ENCODE assay signal across 8 cellular contexts in genomic region chr21:32727728-32728454, GRCh38. TPM values are rescaled to one million over a fixed set of nuclear protein-coding genes. Genes with fewer than 3 reads are reported as not detected.
A peak's percentile ranks its signal among the peaks of the same experiment; 100 is the strongest.
DNase-seq lines count a peak whose midpoint lies in the region; ATAC-seq, FAIRE-seq and TF ChIP-seq lines count a peak whose summit lies in the region.

TSS of gene SYNJ1 (minus strand) at chr21:32728013. CDS start at chr21:32726895, 1,118 bp downstream.

- intact Hi-C loops in breast epithelium (cut with DNase I; ENCODE audit: low total_unique reads) = no loop called here

- H3K9me3 ChIP-seq in WERI-Rb-1 (ENCODE audit: severe bottlenecking) = no peaks in the 10 kb centered on the region
- no peaks in the 10 kb centered on the region for H3K9me3 ChIP-seq in breast epithelium
- H3K9me3 ChIP-seq in small intestine (ENCODE audit: control insufficient read depth, low read depth) = no peaks in the 10 kb centered on the region

- 0% methylated on average over 35 to 72 of the region's 72 CpGs for WGBS in small intestine, 3 donors

- peak within 1 kb of the TSS; percentile 85 for H3K4me3 ChIP-seq in WERI-Rb-1 (ENCODE audit: low read depth, low read length)
- H3K4me3 ChIP-seq in breast epithelium = peak within 1 kb of the TSS; percentile 75 to 96 (median 84)
- peak within 1 kb of the TSS; percentile 72 to 96 for H3K4me3 ChIP-seq in small intestine (ENCODE audit: low read depth in 1 of 2, low read length in 2 of 2)

- TF ChIP-seq CTCF in WERI-Rb-1 (IDR thresholded peaks at IDR 0.05; ENCODE audit: low read depth, low read length) (no peak), breast epithelium (IDR thresholded peaks at IDR 0.05) (no peak)

- ATAC-seq in GM18909 (IDR thresholded peaks at IDR 0.05; ENCODE audit: poor library complexity, unreplicated experiment) (peak; percentile 95), HG03159 (IDR thresholded peaks at IDR 0.05; ENCODE audit: unreplicated experiment) (peak; percentile 86)

- peak; percentile 46 for TF ChIP-seq POLR2A in breast epithelium (IDR thresholded peaks at IDR 0.05)

- DNase-seq in AG08395 (ENCODE audit: low spot score) (peak; percentile 97), NCI-H2227 (lab: John Stamatoyannopoulos, UW; ENCODE audit: unreplicated experiment) (peak; percentile 96), WERI-Rb-1 (peak; percentile 98), breast epithelium (ENCODE audit: low spot score in 2 of 2) (peak; percentile 91 to 94), iPS-NIHi11 (ENCODE audit: low spot score) (peak; percentile 97), small intestine (peak; percentile 95)

- H3K27me3 ChIP-seq in WERI-Rb-1 (ENCODE audit: insufficient read depth, low read depth, severe bottlenecking) = no peaks in the 10 kb centered on the region
- no peaks in the 10 kb centered on the region for H3K27me3 ChIP-seq in breast epithelium
- H3K27me3 ChIP-seq in small intestine (ENCODE audit: control insufficient read depth in 2 of 2, insufficient read depth in 2 of 2, low read length in 2 of 2) = no peaks in the 10 kb centered on the region

- H3K4me1 ChIP-seq in breast epithelium = no peaks in the 10 kb centered on the region
- H3K4me1 ChIP-seq in small intestine (ENCODE audit: control insufficient read depth in 2 of 2, insufficient read depth in 1 of 2, low read depth in 1 of 2, low read length in 1 of 2) = peaks cover 5 to 6% of the 10 kb centered on the region in 2 donors

- no peak for FAIRE-seq in small intestine (lab: Jason Lieb, UNC)

- H3K27ac ChIP-seq in WERI-Rb-1 (peak within 1 kb of the TSS; percentile 91), breast epithelium (peak within 1 kb of the TSS; percentile 90), small intestine (ENCODE audit: low read depth in 1 of 2, low read length in 1 of 2) (peak within 1 kb of the TSS; percentile 68 to 95)

- H3K36me3 ChIP-seq in WERI-Rb-1 = peaks cover 42% of the 10 kb centered on the region
- H3K36me3 ChIP-seq in breast epithelium = no peaks in the 10 kb centered on the region
- H3K36me3 ChIP-seq in small intestine (ENCODE audit: control insufficient read depth in 2 of 2, insufficient read depth in 2 of 2, low read length in 2 of 2) = no peaks in the 10 kb centered on the region

RNA-seq across cellular contexts. Expression of gene SYNJ1, which starts in this region (rescaled TPM):
- total RNA-seq in breast epithelium = 10 to 100 TPM in 2 of 3 donors, 1 to 10 TPM in 1; 8.2 to 13.9 (median 11.0) TPM
- 1 to 10 TPM; 4.6 to 7.8 (median 5.4) TPM for polyA plus RNA-seq in small intestine

Comparison
In these comparisons a context has a peak if more than half of its experiments do, and no peak if none do; other contexts are left out.
1. Peak in every context shown above with its lines: DNase-seq, ATAC-seq, H3K4me3 ChIP-seq and H3K27ac ChIP-seq.